ENCODE assay signal across 1 cellular context in genomic region chr1:1724035-1724864, GRCh38.
TF ChIP-seq lines count a peak whose summit lies in the region.
"Not testable (repeated sequence)": the region's sequence is repeated elsewhere in the genome, so short reads cannot be mapped to it uniquely, and the experiment has no call there.

TSS of gene CDK11A (minus strand) at chr1:1724357. CDS start at chr1:1722818, 1,539 bp downstream.

TF ChIP-seq in K562, 482 proteins besides CTCF, POLR2A, EP300 and RAD21 (continued from another document and continues in another):
- TF ChIP-seq, protein P1, sequence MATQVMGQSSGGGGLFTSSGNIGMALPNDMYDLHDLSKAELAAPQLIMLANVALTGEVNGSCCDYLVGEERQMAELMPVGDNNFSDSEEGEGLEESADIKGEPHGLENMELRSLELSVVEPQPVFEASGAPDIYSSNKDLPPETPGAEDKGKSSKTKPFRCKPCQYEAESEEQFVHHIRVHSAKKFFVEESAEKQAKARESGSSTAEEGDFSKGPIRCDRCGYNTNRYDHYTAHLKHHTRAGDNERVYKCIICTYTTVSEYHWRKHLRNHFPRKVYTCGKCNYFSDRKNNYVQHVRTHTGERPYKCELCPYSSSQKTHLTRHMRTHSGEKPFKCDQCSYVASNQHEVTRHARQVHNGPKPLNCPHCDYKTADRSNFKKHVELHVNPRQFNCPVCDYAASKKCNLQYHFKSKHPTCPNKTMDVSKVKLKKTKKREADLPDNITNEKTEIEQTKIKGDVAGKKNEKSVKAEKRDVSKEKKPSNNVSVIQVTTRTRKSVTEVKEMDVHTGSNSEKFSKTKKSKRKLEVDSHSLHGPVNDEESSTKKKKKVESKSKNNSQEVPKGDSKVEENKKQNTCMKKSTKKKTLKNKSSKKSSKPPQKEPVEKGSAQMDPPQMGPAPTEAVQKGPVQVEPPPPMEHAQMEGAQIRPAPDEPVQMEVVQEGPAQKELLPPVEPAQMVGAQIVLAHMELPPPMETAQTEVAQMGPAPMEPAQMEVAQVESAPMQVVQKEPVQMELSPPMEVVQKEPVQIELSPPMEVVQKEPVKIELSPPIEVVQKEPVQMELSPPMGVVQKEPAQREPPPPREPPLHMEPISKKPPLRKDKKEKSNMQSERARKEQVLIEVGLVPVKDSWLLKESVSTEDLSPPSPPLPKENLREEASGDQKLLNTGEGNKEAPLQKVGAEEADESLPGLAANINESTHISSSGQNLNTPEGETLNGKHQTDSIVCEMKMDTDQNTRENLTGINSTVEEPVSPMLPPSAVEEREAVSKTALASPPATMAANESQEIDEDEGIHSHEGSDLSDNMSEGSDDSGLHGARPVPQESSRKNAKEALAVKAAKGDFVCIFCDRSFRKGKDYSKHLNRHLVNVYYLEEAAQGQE (CRISPR knock-in tag; IDR thresholded peaks at IDR 0.05; ENCODE audit: low read depth): peak; percentile 85
- TF ChIP-seq CBX5 (IDR thresholded peaks at IDR 0.05; ENCODE audit: borderline replicate concordance, low read depth): peak; percentile 54; the same call in 1 of the 2 replicates
- TF ChIP-seq ZNF76 (CRISPR knock-in tag; IDR thresholded peaks at IDR 0.05; ENCODE audit: borderline replicate concordance): peak; percentile 53; the same call in 1 of the 2 replicates
- TF ChIP-seq MTA2 (IDR thresholded peaks at IDR 0.05; ENCODE audit: low read depth): 0 out of 2 replicates have a peak, but pooled peaks have one; percentile 11
- TF ChIP-seq KAT8 (IDR thresholded peaks at IDR 0.05; ENCODE audit: low read depth): peak; percentile 72; the same call in 1 of the 2 replicates
- TF ChIP-seq SPI1 (IDR thresholded peaks at IDR 0.05; ENCODE audit: borderline replicate concordance, low read depth, low read length): peak; percentile 79
- peak; percentile 67 for TF ChIP-seq TAF1 (IDR thresholded peaks at IDR 0.05; ENCODE audit: control insufficient read depth, extremely low read depth, insufficient read depth, low read length, severe bottlenecking)
- TF ChIP-seq YY1 (IDR thresholded peaks at IDR 0.05; ENCODE audit: borderline replicate concordance in 1 of 3, control insufficient read depth in 1 of 3, extremely low read depth in 1 of 3, insufficient read depth in 3 of 3, insufficient read length in 1 of 3, insufficient replicate concordance in 2 of 3, low read depth in 1 of 3, low read length in 2 of 3): peak in 1 of 3 experiments; percentile 32
- peak; percentile 95 for TF ChIP-seq ZBTB40 (IDR thresholded peaks at IDR 0.05)
- TF ChIP-seq ZBTB40 (CRISPR knock-in tag; IDR thresholded peaks at IDR 0.05): not testable (repeated sequence)
- peak; percentile 21 for TF ChIP-seq KDM5B (IDR thresholded peaks at IDR 0.05; ENCODE audit: insufficient replicate concordance, low read depth, low read length)
- peak; percentile 95 for TF ChIP-seq ETV5 (CRISPR knock-in tag; IDR thresholded peaks at IDR 0.05; ENCODE audit: low read depth)
- TF ChIP-seq MEIS2 (IDR thresholded peaks at IDR 0.05; ENCODE audit: partially characterized antibody): peak; percentile 62
- 0 out of 2 replicates have a peak, but pooled peaks have one; percentile 73 for TF ChIP-seq KDM2B (CRISPR knock-in tag; IDR thresholded peaks at IDR 0.05)
- peak; percentile 83 for TF ChIP-seq KLF1 (tag; IDR thresholded peaks at IDR 0.05)
- peak; percentile 26; the same call in 1 of the 2 replicates for TF ChIP-seq FOXP1 (CRISPR knock-in tag; IDR thresholded peaks at IDR 0.05)
- TF ChIP-seq NR2C2 (CRISPR knock-in tag; IDR thresholded peaks at IDR 0.05): peak; percentile 95
- peak; percentile 97 for TF ChIP-seq NR2C2 (tag; IDR thresholded peaks at IDR 0.05)
- TF ChIP-seq, protein P2, sequence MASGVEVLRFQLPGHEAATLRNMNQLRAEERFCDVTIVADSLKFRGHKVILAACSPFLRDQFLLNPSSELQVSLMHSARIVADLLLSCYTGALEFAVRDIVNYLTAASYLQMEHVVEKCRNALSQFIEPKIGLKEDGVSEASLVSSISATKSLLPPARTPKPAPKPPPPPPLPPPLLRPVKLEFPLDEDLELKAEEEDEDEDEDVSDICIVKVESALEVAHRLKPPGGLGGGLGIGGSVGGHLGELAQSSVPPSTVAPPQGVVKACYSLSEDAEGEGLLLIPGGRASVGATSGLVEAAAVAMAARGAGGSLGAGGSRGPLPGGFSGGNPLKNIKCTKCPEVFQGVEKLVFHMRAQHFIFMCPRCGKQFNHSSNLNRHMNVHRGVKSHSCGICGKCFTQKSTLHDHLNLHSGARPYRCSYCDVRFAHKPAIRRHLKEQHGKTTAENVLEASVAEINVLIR (CRISPR knock-in tag; IDR thresholded peaks at IDR 0.05): peak; percentile 99
- TF ChIP-seq SIN3B (IDR thresholded peaks at IDR 0.05; ENCODE audit: low read depth): peak; percentile 97
- TF ChIP-seq, protein P3, sequence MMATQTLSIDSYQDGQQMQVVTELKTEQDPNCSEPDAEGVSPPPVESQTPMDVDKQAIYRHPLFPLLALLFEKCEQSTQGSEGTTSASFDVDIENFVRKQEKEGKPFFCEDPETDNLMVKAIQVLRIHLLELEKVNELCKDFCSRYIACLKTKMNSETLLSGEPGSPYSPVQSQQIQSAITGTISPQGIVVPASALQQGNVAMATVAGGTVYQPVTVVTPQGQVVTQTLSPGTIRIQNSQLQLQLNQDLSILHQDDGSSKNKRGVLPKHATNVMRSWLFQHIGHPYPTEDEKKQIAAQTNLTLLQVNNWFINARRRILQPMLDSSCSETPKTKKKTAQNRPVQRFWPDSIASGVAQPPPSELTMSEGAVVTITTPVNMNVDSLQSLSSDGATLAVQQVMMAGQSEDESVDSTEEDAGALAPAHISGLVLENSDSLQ (IDR thresholded peaks at IDR 0.05): peak; percentile 69
- TF ChIP-seq NKRF (IDR thresholded peaks at IDR 0.05; ENCODE audit: borderline replicate concordance): peak; percentile 94
- 0 out of 2 replicates have a peak, but pooled peaks have one; percentile 18 for TF ChIP-seq ZNF395 (CRISPR knock-in tag; IDR thresholded peaks at IDR 0.05)
- peak; percentile 70; the same call in 1 of the 2 replicates for TF ChIP-seq ZBTB17 (CRISPR knock-in tag; IDR thresholded peaks at IDR 0.05)
- peak; percentile 98 for TF ChIP-seq ELF1 (tag; IDR thresholded peaks at IDR 0.05)
- peak; percentile 39 for TF ChIP-seq MAFF (IDR thresholded peaks at IDR 0.05; ENCODE audit: low read length)
- TF ChIP-seq TRIM24 (IDR thresholded peaks at IDR 0.05): peak in 1 of 2 experiments; percentile 44; a peak in 1 of 4 replicates
- peak; percentile 96 for TF ChIP-seq GABPB1 (CRISPR knock-in tag; IDR thresholded peaks at IDR 0.05)
- TF ChIP-seq SETDB1 (IDR thresholded peaks at IDR 0.05; ENCODE audit: low read length): peak; percentile 25
- peak; percentile 15; the same call in 1 of the 2 replicates for TF ChIP-seq ZNF263 (CRISPR knock-in tag; IDR thresholded peaks at IDR 0.05; ENCODE audit: borderline replicate concordance)
- TF ChIP-seq SP1 (CRISPR knock-in tag; IDR thresholded peaks at IDR 0.05): peak; percentile 67; the same call in 1 of the 2 replicates
- TF ChIP-seq KHSRP (IDR thresholded peaks at IDR 0.05): peak; percentile 91
- TF ChIP-seq CHD2 (IDR thresholded peaks at IDR 0.05; ENCODE audit: low read depth, low read length): peak; percentile 44; the same call in 1 of the 2 replicates
- peak; percentile 32; the same call in 1 of the 2 replicates for TF ChIP-seq PHF8 (IDR thresholded peaks at IDR 0.05; ENCODE audit: borderline replicate concordance, low read length)
- TF ChIP-seq, protein P4, sequence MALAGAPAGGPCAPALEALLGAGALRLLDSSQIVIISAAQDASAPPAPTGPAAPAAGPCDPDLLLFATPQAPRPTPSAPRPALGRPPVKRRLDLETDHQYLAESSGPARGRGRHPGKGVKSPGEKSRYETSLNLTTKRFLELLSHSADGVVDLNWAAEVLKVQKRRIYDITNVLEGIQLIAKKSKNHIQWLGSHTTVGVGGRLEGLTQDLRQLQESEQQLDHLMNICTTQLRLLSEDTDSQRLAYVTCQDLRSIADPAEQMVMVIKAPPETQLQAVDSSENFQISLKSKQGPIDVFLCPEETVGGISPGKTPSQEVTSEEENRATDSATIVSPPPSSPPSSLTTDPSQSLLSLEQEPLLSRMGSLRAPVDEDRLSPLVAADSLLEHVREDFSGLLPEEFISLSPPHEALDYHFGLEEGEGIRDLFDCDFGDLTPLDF (CRISPR knock-in tag; IDR thresholded peaks at IDR 0.05): 0 out of 2 replicates have a peak, but pooled peaks have one; percentile 30
- TF ChIP-seq CREB1 (IDR thresholded peaks at IDR 0.05): peak; percentile 98
- peak; percentile 98 for TF ChIP-seq CREB1 (CRISPR knock-in tag; IDR thresholded peaks at IDR 0.05)
- peak; percentile 29 for TF ChIP-seq ETS2 (tag; IDR thresholded peaks at IDR 0.05; ENCODE audit: borderline replicate concordance, poor library complexity, severe bottlenecking)
- TF ChIP-seq EGR1 (conservative IDR thresholded peaks at IDR 0.05): 0 out of 2 replicates have a peak, but pooled peaks have one; percentile 3
- TF ChIP-seq ATF1 (CRISPR knock-in tag; IDR thresholded peaks at IDR 0.05): peak; percentile 93
- peak; percentile 99 for TF ChIP-seq ATF1 (tag; IDR thresholded peaks at IDR 0.05)
